Comparison of ENCODE assay signal across 7 cellular contexts in genomic region chr4:53653484-53654053, GRCh38.
DNase-seq lines count a peak whose midpoint lies in the region; ATAC-seq lines count a peak whose summit lies in the region.

No MANE protein-coding gene starts in this region.

- peak; percentile 55 for DNase-seq in RPMI8226
- peak; percentile 7 to 56 for DNase-seq in lung microvascular endothelial cell (ENCODE audit: low read depth in 2 of 2)
- no peak for DNase-seq in hippocampal formation (lab: John Stamatoyannopoulos, UW)
- DNase-seq in nucleus accumbens (lab: John Stamatoyannopoulos, UW): no peak

- ATAC-seq in GM18909 (IDR thresholded peaks at IDR 0.05; ENCODE audit: poor library complexity, unreplicated experiment) (peak; percentile 75), HG03159 (IDR thresholded peaks at IDR 0.05; ENCODE audit: unreplicated experiment) (peak; percentile 67), GM21360 (IDR thresholded peaks at IDR 0.05; ENCODE audit: unreplicated experiment) (no peak)

Comparison
In these comparisons a context has a peak if more than half of its experiments do, and no peak if none do; other contexts are left out.
1. DNase-seq: peak in RPMI8226 (single experiment) and lung microvascular endothelial cell (2 of 2); none in hippocampal formation (0 of 2) and nucleus accumbens (0 of 56).